Comparison of ENCODE assay signal across 16 cellular contexts in genomic region chr22:37015587-37015878, GRCh38.
"Had no signal": no experiment of that assay in that cellular context is flagged by ENCODE, and none has a peak within 500 bp of the region (broad histone marks: within the 10 kb centered on the region; RNA-seq: fewer than 3 reads in every experiment).

No MANE protein-coding gene starts in this region.

- H3K4me3 Mint-ChIP-seq: activated naive CD8-positive, alpha-beta T cell treated with anti-CD3 and anti-CD28 coated beads, Interleukin-2, amount 50 U/mL, for 24 hours; activated T-helper 17 cell treated with anti-CD3 and anti-CD28 coated beads, Interleukin-2, amount 50 U/mL, for 72 hours; T-helper 2 cell treated with Interferon-gamma antibody and Interleukin-4, amounts not matched to agents 5 μg/mL and 100 μg/mL, for 36 hours had no signal

- H3K9me3 Mint-ChIP-seq: activated naive CD8-positive, alpha-beta T cell treated with anti-CD3 and anti-CD28 coated beads, Interleukin-2, amount 50 U/mL, for 24 hours; activated T-helper 17 cell treated with anti-CD3 and anti-CD28 coated beads, Interleukin-2, amount 50 U/mL, for 72 hours; T-helper 2 cell treated with Interferon-gamma antibody and Interleukin-4, amounts not matched to agents 5 μg/mL and 100 μg/mL, for 36 hours had no signal

- H3K4me3 ChIP-seq: ascending aorta, breast epithelium, left lung, ovary, tibial artery, uterus had no signal

- H3K4me1 ChIP-seq: breast epithelium had no signal

- ATAC-seq: activated CD4-positive, CD25-positive, alpha-beta regulatory T cell treated with anti-CD3 and anti-CD28 coated beads, Interleukin-2, amount 50 U/mL, for 24 hours; activated naive CD8-positive, alpha-beta T cell treated with anti-CD3 and anti-CD28 coated beads, Interleukin-2, amount 50 U/mL, for 24 hours; activated T-helper 17 cell treated with anti-CD3 and anti-CD28 coated beads, Interleukin-2, amount 50 U/mL, for 72 hours; left lung had no signal

- H3K4me1 Mint-ChIP-seq: activated T-helper 17 cell treated with anti-CD3 and anti-CD28 coated beads, Interleukin-2, amount 50 U/mL, for 72 hours had no signal

- H3K27ac Mint-ChIP-seq: activated naive CD8-positive, alpha-beta T cell treated with anti-CD3 and anti-CD28 coated beads, Interleukin-2, amount 50 U/mL, for 24 hours; activated T-helper 17 cell treated with anti-CD3 and anti-CD28 coated beads, Interleukin-2, amount 50 U/mL, for 72 hours; T-helper 2 cell treated with Interferon-gamma antibody and Interleukin-4, amounts not matched to agents 5 μg/mL and 100 μg/mL, for 36 hours had no signal

- H3K27me3 Mint-ChIP-seq: activated T-helper 17 cell treated with anti-CD3 and anti-CD28 coated beads, Interleukin-2, amount 50 U/mL, for 72 hours had no signal

- H3K27ac ChIP-seq: ascending aorta, breast epithelium, left lung, tibial artery, uterus had no signal

- H3K9me3 ChIP-seq: ascending aorta, breast epithelium, left lung, ovary, tibial artery, uterus had no signal

- DNase-seq: activated CD4-positive, alpha-beta T cell treated with anti-CD3 and anti-CD28 coated beads, Interleukin-2, amount 50 U/mL, for 1 hour; activated naive CD4-positive, alpha-beta T cell treated with Interleukin-2 at 50 U/mL for 16 hours; activated naive CD8-positive, alpha-beta T cell treated with anti-CD3 and anti-CD28 coated beads, Interleukin-2, amount 50 U/mL, for 24 hours; activated T-cell treated with anti-CD3 and anti-CD28 coated beads for 4 hours; dermis blood vessel endothelial cell; left lung; stimulated activated CD4-positive, alpha-beta T cell treated with anti-CD3 and anti-CD28 coated beads, Interleukin-12 subunit alpha, Interleukin-12 subunit beta, amount 100 ng/mL, for 4 hours; stimulated activated CD4-positive, alpha-beta T cell treated with anti-CD3 and anti-CD28 coated beads, Interleukin-2, amount 100 ng/mL, for 24 hours; tibial artery; uterus had no signal

- H3K27me3 ChIP-seq: ascending aorta, breast epithelium, left lung, ovary, tibial artery, uterus had no signal

- H3K36me3 ChIP-seq: ascending aorta, breast epithelium, ovary, uterus had no signal
